Comparison of ENCODE assay signal across 8 cellular contexts in the genomic region with DNA sequence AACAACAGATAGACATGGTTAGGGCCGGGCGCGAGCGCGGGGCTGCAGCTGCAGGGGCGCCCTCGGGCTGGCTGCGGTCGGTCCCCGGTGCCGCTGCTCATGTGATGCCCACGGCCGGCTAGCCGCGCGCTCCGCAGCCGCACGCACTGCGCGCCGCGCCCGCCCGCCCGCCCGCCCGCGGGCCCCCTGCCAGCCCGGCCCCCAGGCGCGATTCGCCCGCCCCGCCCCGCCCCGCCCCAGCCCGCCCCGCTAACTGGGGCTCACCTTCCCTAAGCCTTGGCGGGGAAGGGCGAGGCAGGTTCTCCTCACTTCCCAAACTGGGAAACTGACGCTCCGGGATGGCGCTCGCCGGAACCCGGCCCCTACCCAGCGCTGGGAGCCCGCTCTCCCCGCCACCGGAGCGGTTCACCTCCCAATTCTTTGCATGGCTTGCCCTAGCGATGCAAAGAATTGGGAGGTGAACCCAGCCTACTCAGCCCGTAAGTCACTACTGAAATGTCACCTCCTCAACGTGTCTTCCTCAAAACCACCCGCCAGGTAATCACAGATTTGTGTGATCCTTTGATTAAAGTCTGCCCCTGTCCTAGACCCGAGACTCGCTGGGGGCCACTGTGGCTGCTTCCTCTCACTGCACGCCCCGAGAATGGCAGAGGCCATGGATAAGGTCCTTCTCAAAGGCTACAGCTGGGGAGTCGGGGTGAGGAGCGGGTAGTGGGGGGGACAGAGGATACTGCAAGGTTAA.
DNase-seq lines count a peak whose midpoint lies in the region; ATAC-seq, FAIRE-seq and TF ChIP-seq lines count a peak whose summit lies in the region.

No MANE protein-coding gene starts in this region.

- H3K27me3 ChIP-seq in HL-60 (ENCODE audit: insufficient read depth, poor library complexity, severe bottlenecking) (peaks cover 12% of the 10 kb centered on the region), right cardiac atrium (ENCODE audit: control insufficient read depth, insufficient read depth) (no peaks in the 10 kb centered on the region)

- peaks cover 36% of the 10 kb centered on the region for H3K4me1 Mint-ChIP-seq in activated T-helper 2 cell treated with anti-CD3 and anti-CD28 coated beads, Interferon-gamma antibody, Interleukin-2, Interleukin-4, amounts not matched to agents 10 μg/mL and 5 μg/mL and 100 μg/mL, durations not matched to agents 14 hours and 24 hours and 36 hours (ENCODE audit: low read depth)
- peaks cover 37 to 58% of the 10 kb centered on the region in 2 donors for H3K4me1 Mint-ChIP-seq in stimulated activated naive B cell treated with anti-CD40 and anti-IgM and Interleukin-4, amounts not matched to agents 10 μg/mL and 1 μg/mL and 100 μg/mL, for 72 hours

- DNase-seq in AG09309 (ENCODE audit: low read depth): no peak
- peak in 1 of 2 experiments; percentile 16 for DNase-seq in HL-60 (ENCODE audit: low read depth in 1 of 2, low spot score in 1 of 2)
- DNase-seq in activated T-helper 2 cell treated with anti-CD3 and anti-CD28 coated beads, Interferon-gamma antibody, Interleukin-2, Interleukin-4, amounts not matched to agents 10 μg/mL and 5 μg/mL and 100 μg/mL, durations not matched to agents 14 hours and 24 hours and 36 hours (ENCODE audit: low spot score): peak; percentile 22
- peak in 2 of 3 donors; percentile 58 to 63 for DNase-seq in right cardiac atrium
- no peak for DNase-seq in stimulated activated naive B cell treated with anti-CD40 and anti-IgM and Interleukin-4, amounts not matched to agents 10 μg/mL and 1 μg/mL and 100 μg/mL, for 72 hours
- DNase-seq in HTR-8/SVneo (ENCODE audit: insufficient read length, low spot score): no peak

- TF ChIP-seq CTCF in AG09309 (IDR thresholded peaks at IDR 0.05; ENCODE audit: control insufficient read depth, insufficient read depth, low read depth, low read length, missing control alignments) (no peak), HL-60 (IDR thresholded peaks at IDR 0.05; ENCODE audit: insufficient read depth, low read length) (no peak)

- ATAC-seq in GM18868 (IDR thresholded peaks at IDR 0.05; ENCODE audit: unreplicated experiment): peak; percentile 25
- ATAC-seq in right cardiac atrium: no peak
- peak; percentile 44 to 57 for ATAC-seq in stimulated activated naive B cell treated with anti-CD40 and anti-IgM and Interleukin-4, amounts not matched to agents 10 μg/mL and 1 μg/mL and 100 μg/mL, for 72 hours (replicated peaks)
- no peak for ATAC-seq in GM18519 (IDR thresholded peaks at IDR 0.05; ENCODE audit: low FRiP score, unreplicated experiment)

- 12% methylated on average over 61 of the region's 62 CpGs for WGBS in right cardiac atrium

- no peaks in the 10 kb centered on the region for H3K9me3 ChIP-seq in right cardiac atrium (ENCODE audit: control insufficient read depth, low read length)

- no peaks in the 10 kb centered on the region for H3K36me3 Mint-ChIP-seq in activated T-helper 2 cell treated with anti-CD3 and anti-CD28 coated beads, Interferon-gamma antibody, Interleukin-2, Interleukin-4, amounts not matched to agents 10 μg/mL and 5 μg/mL and 100 μg/mL, durations not matched to agents 14 hours and 24 hours and 36 hours (ENCODE audit: low read depth)
- no peaks in the 10 kb centered on the region for H3K36me3 Mint-ChIP-seq in stimulated activated naive B cell treated with anti-CD40 and anti-IgM and Interleukin-4, amounts not matched to agents 10 μg/mL and 1 μg/mL and 100 μg/mL, for 72 hours

- no peaks in the 10 kb centered on the region for H3K27me3 Mint-ChIP-seq in activated T-helper 2 cell treated with anti-CD3 and anti-CD28 coated beads, Interferon-gamma antibody, Interleukin-2, Interleukin-4, amounts not matched to agents 10 μg/mL and 5 μg/mL and 100 μg/mL, durations not matched to agents 14 hours and 24 hours and 36 hours (ENCODE audit: low read depth)
- peaks cover 0 to 4% of the 10 kb centered on the region in 2 donors for H3K27me3 Mint-ChIP-seq in stimulated activated naive B cell treated with anti-CD40 and anti-IgM and Interleukin-4, amounts not matched to agents 10 μg/mL and 1 μg/mL and 100 μg/mL, for 72 hours

- H3K9me3 Mint-ChIP-seq in activated T-helper 2 cell treated with anti-CD3 and anti-CD28 coated beads, Interferon-gamma antibody, Interleukin-2, Interleukin-4, amounts not matched to agents 10 μg/mL and 5 μg/mL and 100 μg/mL, durations not matched to agents 14 hours and 24 hours and 36 hours: no peaks in the 10 kb centered on the region
- no peaks in the 10 kb centered on the region for H3K9me3 Mint-ChIP-seq in stimulated activated naive B cell treated with anti-CD40 and anti-IgM and Interleukin-4, amounts not matched to agents 10 μg/mL and 1 μg/mL and 100 μg/mL, for 72 hours

- intact Hi-C loops in activated T-helper 2 cell treated with anti-CD3 and anti-CD28 coated beads, Interferon-gamma antibody, Interleukin-2, Interleukin-4, amounts not matched to agents 10 μg/mL and 5 μg/mL and 100 μg/mL, durations not matched to agents 14 hours and 24 hours and 36 hours (cut with micrococcal nuclease): loop anchor here (10.0 kb wide), 1 partner anchor 572 kb away; the partner anchor contains the start of gene GSTO2
- intact Hi-C loops in right cardiac atrium (cut with DNase I): no loop called here

- no peak for FAIRE-seq in HTR-8/SVneo (lab: Jason Lieb, UNC)

- H3K27ac Mint-ChIP-seq in activated T-helper 2 cell treated with anti-CD3 and anti-CD28 coated beads, Interferon-gamma antibody, Interleukin-2, Interleukin-4, amounts not matched to agents 10 μg/mL and 5 μg/mL and 100 μg/mL, durations not matched to agents 14 hours and 24 hours and 36 hours: peak overlapping the region; percentile 33
- H3K27ac Mint-ChIP-seq in stimulated activated naive B cell treated with anti-CD40 and anti-IgM and Interleukin-4, amounts not matched to agents 10 μg/mL and 1 μg/mL and 100 μg/mL, for 72 hours: peak overlapping the region; percentile 66

- H3K4me3 ChIP-seq in AG09309 (ENCODE audit: control insufficient read depth, low read depth, low read length) (peak overlapping the region; percentile 35), HL-60 (replicated peaks; ENCODE audit: insufficient read depth, low read length) (peak overlapping the region; percentile 24), right cardiac atrium (ENCODE audit: low read length) (peak overlapping the region; percentile 38)

- peaks cover 5% of the 10 kb centered on the region for H3K4me1 ChIP-seq in right cardiac atrium (ENCODE audit: control insufficient read depth, insufficient read depth, low read length)

- H3K4me3 Mint-ChIP-seq in activated T-helper 2 cell treated with anti-CD3 and anti-CD28 coated beads, Interferon-gamma antibody, Interleukin-2, Interleukin-4, amounts not matched to agents 10 μg/mL and 5 μg/mL and 100 μg/mL, durations not matched to agents 14 hours and 24 hours and 36 hours (ENCODE audit: low read depth): peak overlapping the region; percentile 83
- H3K4me3 Mint-ChIP-seq in stimulated activated naive B cell treated with anti-CD40 and anti-IgM and Interleukin-4, amounts not matched to agents 10 μg/mL and 1 μg/mL and 100 μg/mL, for 72 hours: peak overlapping the region; percentile 88 to 89

- no peak overlapping the region for H3K27ac ChIP-seq in HL-60 (replicated peaks)
- no peak overlapping the region for H3K27ac ChIP-seq in right cardiac atrium (ENCODE audit: low read length)

Comparison
In these comparisons a context has a peak if more than half of its experiments do, and no peak if none do; other contexts are left out.
1. DNase-seq: peak in activated T-helper 2 cell treated with anti-CD3 and anti-CD28 coated beads, Interferon-gamma antibody, Interleukin-2, Interleukin-4, amounts not matched to agents 10 μg/mL and 5 μg/mL and 100 μg/mL, durations not matched to agents 14 hours and 24 hours and 36 hours (single experiment) and right cardiac atrium (2 of 3); none in AG09309 (single experiment), stimulated activated naive B cell treated with anti-CD40 and anti-IgM and Interleukin-4, amounts not matched to agents 10 μg/mL and 1 μg/mL and 100 μg/mL, for 72 hours (single experiment) and HTR-8/SVneo (single experiment).
2. ATAC-seq: peak in GM18868 (single experiment) and stimulated activated naive B cell treated with anti-CD40 and anti-IgM and Interleukin-4, amounts not matched to agents 10 μg/mL and 1 μg/mL and 100 μg/mL, for 72 hours (2 of 2); none in right cardiac atrium (0 of 2) and GM18519 (single experiment).
3. Peak in every context shown above with its lines, with median percentiles within 50 percentile points of each other: H3K4me3 ChIP-seq.